In the genomic region with DNA sequence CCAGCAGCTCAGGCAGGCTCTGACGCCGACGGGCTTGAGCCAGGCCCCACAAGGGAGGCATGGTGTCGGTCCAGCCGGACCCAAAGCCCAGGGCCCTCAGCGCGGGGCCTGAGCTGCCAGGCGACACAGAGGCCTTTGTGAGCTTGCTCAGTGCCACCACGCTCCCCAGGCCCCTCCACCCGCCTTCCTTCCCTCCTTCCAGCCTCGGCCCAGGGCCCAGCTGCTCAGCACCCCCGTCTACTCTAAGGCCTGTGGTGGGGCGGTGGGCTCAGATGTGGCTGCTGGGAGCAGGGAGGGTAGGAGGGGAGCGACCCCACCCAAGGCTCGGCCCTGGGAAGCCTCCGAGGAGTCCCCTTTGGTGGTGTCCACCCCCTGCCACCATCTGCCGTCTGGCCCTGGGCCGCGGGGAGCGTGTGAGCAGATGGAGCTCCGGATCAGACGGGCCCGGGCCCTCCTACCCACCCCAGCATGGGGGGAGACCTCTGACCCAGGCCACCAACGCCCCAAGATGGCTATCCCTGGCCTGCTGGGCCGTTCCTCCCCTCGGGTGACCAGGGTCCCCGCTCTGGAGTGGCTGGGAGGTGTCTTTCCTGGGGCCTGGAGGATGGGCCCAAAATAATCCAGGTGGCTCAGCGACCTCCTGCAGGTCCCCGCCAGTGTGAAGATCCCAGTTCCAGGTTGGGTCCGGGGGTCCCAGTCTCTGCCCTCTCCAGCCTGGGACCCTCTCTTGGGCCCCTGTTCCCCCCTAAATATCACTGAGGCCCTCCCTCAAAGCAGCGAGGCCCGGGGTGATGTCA, we compare ENCODE assay signal across 2 cellular contexts.
TF ChIP-seq lines count a peak whose summit lies in the region.

No MANE protein-coding gene starts in this region.

TF ChIP-seq in A549, 52 proteins besides CTCF, POLR2A, EP300 and RAD21:
- TF ChIP-seq, protein P1, sequence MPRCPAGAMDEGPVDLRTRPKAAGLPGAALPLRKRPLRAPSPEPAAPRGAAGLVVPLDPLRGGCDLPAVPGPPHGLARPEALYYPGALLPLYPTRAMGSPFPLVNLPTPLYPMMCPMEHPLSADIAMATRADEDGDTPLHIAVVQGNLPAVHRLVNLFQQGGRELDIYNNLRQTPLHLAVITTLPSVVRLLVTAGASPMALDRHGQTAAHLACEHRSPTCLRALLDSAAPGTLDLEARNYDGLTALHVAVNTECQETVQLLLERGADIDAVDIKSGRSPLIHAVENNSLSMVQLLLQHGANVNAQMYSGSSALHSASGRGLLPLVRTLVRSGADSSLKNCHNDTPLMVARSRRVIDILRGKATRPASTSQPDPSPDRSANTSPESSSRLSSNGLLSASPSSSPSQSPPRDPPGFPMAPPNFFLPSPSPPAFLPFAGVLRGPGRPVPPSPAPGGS (IDR thresholded peaks at IDR 0.05) = no peak
- TF ChIP-seq CHD2 (IDR thresholded peaks at IDR 0.05; ENCODE audit: low read length, partially characterized antibody) (no peak), BHLHE40 (IDR thresholded peaks at IDR 0.05; ENCODE audit: low read depth, low read length) (no peak), NPAS2 (CRISPR knock-in tag; IDR thresholded peaks at IDR 0.05; ENCODE audit: borderline replicate concordance) (no peak)
- TF ChIP-seq, protein P2, sequence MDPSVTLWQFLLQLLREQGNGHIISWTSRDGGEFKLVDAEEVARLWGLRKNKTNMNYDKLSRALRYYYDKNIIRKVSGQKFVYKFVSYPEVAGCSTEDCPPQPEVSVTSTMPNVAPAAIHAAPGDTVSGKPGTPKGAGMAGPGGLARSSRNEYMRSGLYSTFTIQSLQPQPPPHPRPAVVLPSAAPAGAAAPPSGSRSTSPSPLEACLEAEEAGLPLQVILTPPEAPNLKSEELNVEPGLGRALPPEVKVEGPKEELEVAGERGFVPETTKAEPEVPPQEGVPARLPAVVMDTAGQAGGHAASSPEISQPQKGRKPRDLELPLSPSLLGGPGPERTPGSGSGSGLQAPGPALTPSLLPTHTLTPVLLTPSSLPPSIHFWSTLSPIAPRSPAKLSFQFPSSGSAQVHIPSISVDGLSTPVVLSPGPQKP (IDR thresholded peaks at IDR 0.05; ENCODE audit: low read depth, low read length) = no peak
- TF ChIP-seq, protein P3, sequence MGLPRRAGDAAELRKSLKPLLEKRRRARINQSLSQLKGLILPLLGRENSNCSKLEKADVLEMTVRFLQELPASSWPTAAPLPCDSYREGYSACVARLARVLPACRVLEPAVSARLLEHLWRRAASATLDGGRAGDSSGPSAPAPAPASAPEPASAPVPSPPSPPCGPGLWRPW (IDR thresholded peaks at IDR 0.05) = no peak
TF ChIP-seq in A549: peak in this region for 0.

TF ChIP-seq in endothelial cell of umbilical vein, 7 proteins besides CTCF, POLR2A, EP300 and RAD21:
- TF ChIP-seq GATA2 (IDR thresholded peaks at IDR 0.05; ENCODE audit: insufficient read depth, insufficient read length, low read depth, low read length) (no peak), EZH2 (IDR thresholded peaks at IDR 0.05; ENCODE audit: borderline replicate concordance, low read depth, low read length, severe bottlenecking) (no peak), MYC (IDR thresholded peaks at IDR 0.05; ENCODE audit: low read depth, low read length) (no peak), FOS (IDR thresholded peaks at IDR 0.05; ENCODE audit: borderline replicate concordance, insufficient read depth, low read length) (no peak), JUN (IDR thresholded peaks at IDR 0.05; ENCODE audit: borderline replicate concordance, insufficient read depth, insufficient read length, low read depth) (no peak), POLR2AphosphoS5 (IDR thresholded peaks at IDR 0.05; ENCODE audit: insufficient read depth, low read depth, low read length) (no peak)
- TF ChIP-seq, protein P4, sequence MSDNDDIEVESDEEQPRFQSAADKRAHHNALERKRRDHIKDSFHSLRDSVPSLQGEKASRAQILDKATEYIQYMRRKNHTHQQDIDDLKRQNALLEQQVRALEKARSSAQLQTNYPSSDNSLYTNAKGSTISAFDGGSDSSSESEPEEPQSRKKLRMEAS (IDR thresholded peaks at IDR 0.05; ENCODE audit: insufficient read depth, insufficient read length) = no peak
